In the genomic region with DNA sequence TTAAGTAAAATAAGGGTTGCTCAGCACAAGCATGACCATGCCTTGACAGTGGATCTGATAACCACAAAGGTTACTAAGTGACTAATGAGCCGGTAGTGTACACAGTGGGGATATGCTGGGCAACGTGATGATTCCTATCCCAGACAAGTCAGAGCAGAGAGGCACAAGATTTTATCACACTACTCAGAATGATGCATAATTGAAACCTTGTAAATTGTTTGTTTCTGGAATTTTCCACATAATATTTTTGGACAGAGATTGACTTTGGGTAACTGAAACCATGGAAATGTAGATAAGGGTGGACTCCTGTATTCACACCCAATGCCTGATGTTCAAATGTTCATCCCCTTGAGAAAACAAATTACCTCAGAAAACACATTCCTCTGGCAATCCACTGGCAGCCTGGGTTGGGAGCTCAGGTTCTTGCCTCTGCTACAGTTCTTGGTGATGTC, we compare ENCODE assay signal across 1 cellular context.
TF ChIP-seq lines count a peak whose summit lies in the region.

No MANE protein-coding gene starts in this region.

TF ChIP-seq in HepG2, 621 proteins besides CTCF, POLR2A, EP300 and RAD21:
- no peak for TF ChIP-seq FOXA1 (IDR thresholded peaks at IDR 0.05)
- TF ChIP-seq FOXA1 (CRISPR knock-in tag; IDR thresholded peaks at IDR 0.05), result 0 out of 2 replicates have a peak, but pooled peaks have one; percentile 27
- TF ChIP-seq HMGXB4 (CRISPR knock-in tag; IDR thresholded peaks at IDR 0.05; ENCODE audit: borderline replicate concordance in 1 of 2, low read depth in 1 of 2), result no peak
- TF ChIP-seq CREB1 (IDR thresholded peaks at IDR 0.05), result no peak
- no peak for TF ChIP-seq CREB1 (CRISPR knock-in tag; IDR thresholded peaks at IDR 0.05)
- TF ChIP-seq PPARG (CRISPR knock-in tag; conservative IDR thresholded peaks at IDR 0.05), result no peak
- peak; percentile 21; the same call in 1 of the 2 replicates for TF ChIP-seq SAP130 (CRISPR knock-in tag; IDR thresholded peaks at IDR 0.05; ENCODE audit: low read depth)
- no peak for TF ChIP-seq RFX5 (IDR thresholded peaks at IDR 0.05; ENCODE audit: low read depth, low read length)
